Comparison of ENCODE assay signal across 24 cellular contexts in the genomic region with DNA sequence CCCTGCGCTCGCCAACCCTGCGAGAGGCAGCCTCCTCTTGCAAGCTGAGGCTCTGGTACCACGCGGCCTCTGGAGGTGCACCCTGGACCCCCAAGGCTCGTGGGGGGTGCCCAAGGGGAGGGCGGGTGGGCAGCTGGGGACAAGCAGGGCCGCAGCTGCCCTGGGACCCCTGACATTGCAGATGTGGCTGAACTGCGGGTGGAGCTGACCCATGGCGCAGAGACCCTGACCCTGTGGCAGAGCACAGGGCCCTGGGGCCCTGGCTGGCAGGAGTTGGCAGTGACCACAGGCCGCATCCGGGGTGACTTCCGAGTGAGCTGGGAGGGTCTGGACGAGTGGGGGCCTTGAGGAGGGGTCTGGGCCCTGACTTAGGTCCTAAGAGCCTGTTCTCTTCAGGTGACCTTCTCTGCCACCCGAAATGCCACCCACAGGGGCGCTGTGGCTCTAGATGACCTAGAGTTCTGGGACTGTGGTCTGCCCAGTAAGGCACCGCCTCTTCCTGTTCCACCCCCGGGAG. TPM values are rescaled to one million over a fixed set of nuclear protein-coding genes. Genes with fewer than 3 reads are reported as not detected.
DNase-seq lines count a peak whose midpoint lies in the region; ATAC-seq and TF ChIP-seq lines count a peak whose summit lies in the region.
"Had no signal": no experiment of that assay in that cellular context is flagged by ENCODE, and none has a peak within 500 bp of the region (broad histone marks: within the 10 kb centered on the region; RNA-seq: fewer than 3 reads in every experiment).

No MANE protein-coding gene starts in this region.

- H3K4ac ChIP-seq in mesenchymal stem cell (ENCODE audit: low read depth in 1 of 2, low read length in 2 of 2): no peak overlapping the region

- no peak overlapping the region for H2BK120ac ChIP-seq in mesenchymal stem cell (ENCODE audit: low read depth, low read length)

- H3K79me2 ChIP-seq in DOHH2 (ENCODE audit: control insufficient read depth, low read length): peaks cover 4% of the 10 kb centered on the region

- H3K14ac ChIP-seq in mesenchymal stem cell (ENCODE audit: low read length in 2 of 2): no peak overlapping the region

- H2BK12ac ChIP-seq in mesenchymal stem cell (ENCODE audit: low read length in 2 of 2): no peak overlapping the region

- 90% methylated on average over 18 of the region's 18 CpGs for WGBS in mesenchymal stem cell

- peaks cover 2% of the 10 kb centered on the region; the same call in 1 of the 2 replicates for H3K36me3 Mint-ChIP-seq in WTC11
- H3K36me3 Mint-ChIP-seq: IgD-negative memory B cell; naive thymus-derived CD8-positive, alpha-beta T cell; type B pancreatic cell had no signal

- no peak for ATAC-seq in WTC11
- ATAC-seq: naive thymus-derived CD8-positive, alpha-beta T cell had no signal

- no peak overlapping the region for H2AK5ac ChIP-seq in mesenchymal stem cell (ENCODE audit: low read length, severe bottlenecking)

- H3K27ac Mint-ChIP-seq in WTC11: no peak overlapping the region
- H3K27ac Mint-ChIP-seq: HFFc6; naive thymus-derived CD8-positive, alpha-beta T cell; type B pancreatic cell had no signal

- H2AFZ ChIP-seq in mesenchymal stem cell (ENCODE audit: low read depth, low read length): no peak overlapping the region

- no peak overlapping the region for H3K4me2 ChIP-seq in DOHH2 (ENCODE audit: low read length)
- H3K4me2 ChIP-seq in mesenchymal stem cell (ENCODE audit: low read length, poor library complexity, severe bottlenecking): no peak overlapping the region

- H2BK15ac ChIP-seq in mesenchymal stem cell (ENCODE audit: low read depth, poor library complexity, severe bottlenecking): no peak overlapping the region

- no peak overlapping the region for H3K4me3 Mint-ChIP-seq in WTC11
- H3K4me3 Mint-ChIP-seq: central memory CD8-positive, alpha-beta T cell; HFFc6; naive thymus-derived CD8-positive, alpha-beta T cell; type B pancreatic cell had no signal

- TF ChIP-seq CTCF in DOHH2 (IDR thresholded peaks at IDR 0.05; ENCODE audit: low read depth, low read length, poor library complexity, severe bottlenecking): peak; percentile 47
- peak; percentile 46 for TF ChIP-seq CTCF in GM12872 (IDR thresholded peaks at IDR 0.05; ENCODE audit: insufficient read depth, low read depth, low read length)
- no peak for TF ChIP-seq CTCF in WTC11 (IDR thresholded peaks at IDR 0.05)

- H3K27me3 ChIP-seq in DOHH2 (ENCODE audit: control insufficient read depth, low read length): no peaks in the 10 kb centered on the region
- H3K27me3 ChIP-seq in mesenchymal stem cell (ENCODE audit: control insufficient read depth in 1 of 2, insufficient read depth in 1 of 2, low read length in 2 of 2): no peaks in the 10 kb centered on the region
- H3K27me3 ChIP-seq: stomach had no signal

- POLR2A ChIA-PET in WTC11 (lab: Charles Lee): no interaction called here

- no peaks in the 10 kb centered on the region for H3K9me3 Mint-ChIP-seq in WTC11
- H3K9me3 Mint-ChIP-seq: central memory CD8-positive, alpha-beta T cell; HFFc6; naive thymus-derived CD8-positive, alpha-beta T cell; type B pancreatic cell had no signal

- peak; percentile 14 for DNase-seq in WTC11 (ENCODE audit: low spot score)
- no peak for DNase-seq in mesenchymal stem cell
- DNase-seq in cerebellar nuclear complex (lab: John Stamatoyannopoulos, UW): no peak
- DNase-seq in HuH-7.5 (ENCODE audit: low spot score): no peak
- DNase-seq in activated CD4-positive, CD25-positive, alpha-beta regulatory T cell (lab: John Stamatoyannopoulos, UW): no peak
- DNase-seq: activated CD4-positive, alpha-beta T cell treated with anti-CD3 and anti-CD28 coated beads, Interleukin-2, amount 50 U/mL, for 1 hour; activated gamma-delta T cell treated with Interleukin-2 at 50 U/mL for 16 hours; EL; foreskin melanocyte; HFFc6; hypothalamus; NCI-H1417 treated with DMSO at 0.1 percent for 48 hours; NCI-H2171 treated with DMSO at 0.1 percent for 48 hours; NCI-H526; SHP77 treated with DMSO at 0.1 percent for 48 hours; stimulated activated CD4-positive, alpha-beta T cell treated with anti-CD3 and anti-CD28 coated beads, Interleukin-4, amount 100 ng/mL, for 24 hours; stomach had no signal

- H3K9me2 ChIP-seq in DOHH2 (replicated peaks; ENCODE audit: control insufficient read depth, low read length): no peaks in the 10 kb centered on the region

- H2BK5ac ChIP-seq in mesenchymal stem cell (ENCODE audit: low read depth, low read length, poor library complexity, severe bottlenecking): no peak overlapping the region

- H3K4me3 ChIP-seq in DOHH2 (ENCODE audit: low read length) (no peak overlapping the region), mesenchymal stem cell (ENCODE audit: insufficient read depth in 1 of 2, low read depth in 1 of 2, low read length in 2 of 2) (no peak overlapping the region)
- H3K4me3 ChIP-seq: stomach had no signal

- H3K36me3 ChIP-seq in DOHH2 (ENCODE audit: control insufficient read depth, low read length): peaks cover 21% of the 10 kb centered on the region; the same call in 1 of the 2 replicates
- H3K36me3 ChIP-seq in mesenchymal stem cell (ENCODE audit: control insufficient read depth in 1 of 2, insufficient read depth in 2 of 2, low read depth in 1 of 2, low read length in 2 of 2): peaks cover 0 to 68% of the 10 kb centered on the region in 2 experiments

- H3F3A ChIP-seq in DOHH2 (ENCODE audit: control insufficient read depth, insufficient read depth): no peaks in the 10 kb centered on the region

- no peak overlapping the region for H3K27ac ChIP-seq in DOHH2 (ENCODE audit: low read depth, low read length)
- H3K27ac ChIP-seq in mesenchymal stem cell (ENCODE audit: low read length, poor library complexity, severe bottlenecking): no peak overlapping the region

- H3K18ac ChIP-seq in mesenchymal stem cell (ENCODE audit: low read depth in 1 of 2, low read length in 2 of 2): no peak overlapping the region

- H4K8ac ChIP-seq in mesenchymal stem cell (ENCODE audit: low read length): peak overlapping the region; percentile 56

- peaks cover 22% of the 10 kb centered on the region for H3K79me1 ChIP-seq in mesenchymal stem cell (replicated peaks; ENCODE audit: low read length, poor library complexity, severe bottlenecking)

- H4K20me1 ChIP-seq in DOHH2 (ENCODE audit: control insufficient read depth, insufficient read depth, low read depth, low read length): peaks cover 6% of the 10 kb centered on the region; the same call in 1 of the 2 replicates

- H3K23ac ChIP-seq in mesenchymal stem cell (ENCODE audit: low read length in 2 of 2): no peak overlapping the region

- no peak overlapping the region for H3K9ac ChIP-seq in mesenchymal stem cell (ENCODE audit: low read length)

- H3K27me3 Mint-ChIP-seq in WTC11 (ENCODE audit: low read depth): no peaks in the 10 kb centered on the region
- H3K27me3 Mint-ChIP-seq: central memory CD8-positive, alpha-beta T cell; IgD-negative memory B cell had no signal

- CTCF ChIA-PET in WTC11 (lab: Charles Lee): no interaction called here

- peaks cover 4% of the 10 kb centered on the region for H3K4me1 Mint-ChIP-seq in WTC11

- no peaks in the 10 kb centered on the region for H3K9me3 ChIP-seq in DOHH2 (ENCODE audit: control insufficient read depth, insufficient read depth, low read length)
- no peaks in the 10 kb centered on the region for H3K9me3 ChIP-seq in mesenchymal stem cell (ENCODE audit: control insufficient read depth, low read length)
- H3K9me3 ChIP-seq: Caco-2, stomach had no signal

- H4K91ac ChIP-seq in mesenchymal stem cell (ENCODE audit: low read length): no peak overlapping the region

- H3K4me1 ChIP-seq in DOHH2 (ENCODE audit: control insufficient read depth, low read length) (peaks cover 11% of the 10 kb centered on the region), mesenchymal stem cell (ENCODE audit: control insufficient read depth, insufficient read depth, low read depth, low read length) (peaks cover 67% of the 10 kb centered on the region)

TF ChIP-seq in WTC11, 78 proteins besides CTCF, POLR2A, EP300 and RAD21:
- TF ChIP-seq SP1 (CRISPR knock-in tag; conservative IDR thresholded peaks at IDR 0.05) (no peak), PRRX2 (CRISPR knock-in tag; IDR thresholded peaks at IDR 0.05) (no peak), ZNF317 (CRISPR knock-in tag; IDR thresholded peaks at IDR 0.05; ENCODE audit: borderline replicate concordance, low read depth) (no peak), ZNF416 (CRISPR knock-in tag; IDR thresholded peaks at IDR 0.05) (no peak), E2F4 (CRISPR knock-in tag; IDR thresholded peaks at IDR 0.05; ENCODE audit: borderline replicate concordance, low read depth) (no peak), SOX15 (CRISPR knock-in tag; IDR thresholded peaks at IDR 0.05) (no peak)

RNA-seq across cellular contexts. Expression of gene MAMDC4, which starts 1.5 kb away (rescaled TPM):
- total RNA-seq in WTC11 (2021): 6.7 to 12.1 TPM (median 10.9 TPM) in 3 replicates
- 1.6 TPM for polyA plus RNA-seq in mesenchymal stem cell (2013, experiment 1 of 2)
- 2.1 TPM for polyA plus RNA-seq in mesenchymal stem cell (2013, experiment 2 of 2)

RNA-seq across cellular contexts. Expression of gene PHPT1, which starts 4.4 kb away (rescaled TPM):
- total RNA-seq in WTC11 (2021): 138 to 176 TPM (median 173 TPM) in 3 replicates
- 179 TPM for polyA plus RNA-seq in mesenchymal stem cell (2013, experiment 1 of 2)
- polyA plus RNA-seq in mesenchymal stem cell (2013, experiment 2 of 2): 179 TPM

RNA-seq across cellular contexts. Expression of gene AJM1, which starts 11.4 kb away (rescaled TPM):
- 1.6 to 1.7 TPM (median 1.6 TPM) in 3 replicates for total RNA-seq in WTC11 (2021)
- polyA plus RNA-seq in mesenchymal stem cell (2013, experiment 1 of 2): 2.3 TPM
- 2.4 TPM for polyA plus RNA-seq in mesenchymal stem cell (2013, experiment 2 of 2)

RNA-seq across cellular contexts. Expression of gene EDF1, which starts 12.5 kb away (rescaled TPM):
- total RNA-seq in WTC11 (2021): 312 to 334 TPM (median 328 TPM) in 3 replicates
- polyA plus RNA-seq in mesenchymal stem cell (2013, experiment 1 of 2): 391 TPM
- polyA plus RNA-seq in mesenchymal stem cell (2013, experiment 2 of 2): 389 TPM

RNA-seq across cellular contexts. Expression of gene TRAF2, which starts 32.7 kb away (rescaled TPM):
- total RNA-seq in WTC11 (2021): 55.0 to 62.5 TPM (median 61.3 TPM) in 3 replicates
- polyA plus RNA-seq in mesenchymal stem cell (2013, experiment 1 of 2): 5.3 TPM
- polyA plus RNA-seq in mesenchymal stem cell (2013, experiment 2 of 2): 4.8 TPM
